ENCODE assay signal across 8 cellular contexts in the genomic region with DNA sequence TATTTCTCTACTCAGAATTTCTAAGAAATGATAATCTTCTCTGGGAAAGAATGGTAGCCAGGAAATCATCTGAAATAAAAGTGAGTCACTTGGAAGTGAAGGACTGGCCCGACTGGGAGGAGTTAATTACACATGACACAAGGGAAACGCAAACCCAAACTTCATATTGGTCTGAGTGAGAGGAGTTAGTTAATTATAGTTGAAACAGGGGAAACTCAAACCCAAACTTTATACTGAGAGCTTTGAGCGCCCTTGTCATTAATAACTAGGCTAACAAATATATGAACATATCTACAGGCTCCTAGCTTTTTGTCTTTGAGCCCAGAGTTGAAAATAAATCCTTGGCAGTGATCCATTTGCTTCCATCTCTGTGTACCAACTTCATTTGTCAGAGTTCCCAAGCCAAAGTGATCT.
DNase-seq lines count a peak whose midpoint lies in the region; ATAC-seq and TF ChIP-seq lines count a peak whose summit lies in the region.

No MANE protein-coding gene starts in this region.

- peak; percentile 24 for ATAC-seq in body of pancreas
- ATAC-seq in right cardiac atrium: peak; percentile 73 to 87

- H3K4me1 ChIP-seq in body of pancreas (no peaks in the 10 kb centered on the region), right cardiac atrium (ENCODE audit: control insufficient read depth, insufficient read depth, low read length) (no peaks in the 10 kb centered on the region), skeletal muscle tissue (ENCODE audit: control insufficient read depth in 3 of 3, insufficient read depth in 3 of 3, low read length in 3 of 3) (peaks cover 0 to 6% (median 0%) of the 10 kb centered on the region in 3 donors)

- no peak for TF ChIP-seq POLR2A in body of pancreas (IDR thresholded peaks at IDR 0.05)

- TF ChIP-seq CTCF in body of pancreas (IDR thresholded peaks at IDR 0.05): no peak

- WGBS in body of pancreas, 2 donors: 31 to 38% methylated on average over 3 of the region's 3 CpGs
- WGBS in right cardiac atrium: 36% methylated on average over 3 of the region's 3 CpGs

- DNase-seq in HCEC 1CT (peak; percentile 94), body of pancreas (peak in 1 of 4 donors; percentile 7), right cardiac atrium (peak in 1 of 3 donors; percentile 31), DMS79 treated with DMSO at 0.1 percent for 48 hours (lab: John Stamatoyannopoulos, UW) (no peak), cortex of kidney (lab: John Stamatoyannopoulos, UW) (no peak), activated T-cell treated with anti-CD3 and anti-CD28 coated beads for 4 hours (no peak)
- DNase-seq in activated CD4-positive, alpha-beta T cell treated with anti-CD3 and anti-CD28 coated beads for 1 hour: no peak

- H3K36me3 ChIP-seq in body of pancreas (replicated peaks in 1 of 2; ENCODE audit: insufficient read depth in 1 of 2, low read depth in 2 of 2): no peaks in the 10 kb centered on the region
- H3K36me3 ChIP-seq in skeletal muscle tissue (ENCODE audit: control insufficient read depth in 3 of 3, insufficient read depth in 3 of 3, low read length in 3 of 3): no peaks in the 10 kb centered on the region

- intact Hi-C loops in body of pancreas (cut with DNase I) (no loop called here), right cardiac atrium (cut with DNase I) (loop anchor here in 2 of 4 donors (5.0 to 10.0 kb wide), 3 partner anchors 118 to 188 kb away; partner anchors contain the start of gene COL3A1 (in 2 of the 2))

- H3K27me3 ChIP-seq in body of pancreas: no peaks in the 10 kb centered on the region
- H3K27me3 ChIP-seq in right cardiac atrium (ENCODE audit: control insufficient read depth, insufficient read depth): no peaks in the 10 kb centered on the region
- no peaks in the 10 kb centered on the region for H3K27me3 ChIP-seq in skeletal muscle tissue (ENCODE audit: control insufficient read depth in 3 of 3, insufficient read depth in 3 of 3, low read length in 3 of 3)

- H3K9me3 ChIP-seq in body of pancreas: no peaks in the 10 kb centered on the region
- H3K9me3 ChIP-seq in right cardiac atrium (ENCODE audit: control insufficient read depth, low read length): no peaks in the 10 kb centered on the region
- H3K9me3 ChIP-seq in skeletal muscle tissue (ENCODE audit: control insufficient read depth in 3 of 3, low read length in 3 of 3): no peaks in the 10 kb centered on the region

- peak overlapping the region in 1 of 4 donors; percentile 31 for H3K27ac ChIP-seq in body of pancreas
- H3K27ac ChIP-seq in right cardiac atrium (ENCODE audit: low read length): peak overlapping the region; percentile 2
- peak overlapping the region; percentile 70 for H3K27ac ChIP-seq in skeletal muscle tissue (ENCODE audit: low read depth, low read length)

- no peak overlapping the region for H3K4me3 ChIP-seq in body of pancreas
- H3K4me3 ChIP-seq in right cardiac atrium (ENCODE audit: low read length): no peak overlapping the region
- no peak overlapping the region for H3K4me3 ChIP-seq in skeletal muscle tissue (ENCODE audit: low read length in 3 of 3)

- H3K9ac ChIP-seq in skeletal muscle tissue (ENCODE audit: low read depth in 1 of 3, low read length in 3 of 3): no peak overlapping the region
